7 cellular contexts compared by ENCODE assay signal in the genomic region with DNA sequence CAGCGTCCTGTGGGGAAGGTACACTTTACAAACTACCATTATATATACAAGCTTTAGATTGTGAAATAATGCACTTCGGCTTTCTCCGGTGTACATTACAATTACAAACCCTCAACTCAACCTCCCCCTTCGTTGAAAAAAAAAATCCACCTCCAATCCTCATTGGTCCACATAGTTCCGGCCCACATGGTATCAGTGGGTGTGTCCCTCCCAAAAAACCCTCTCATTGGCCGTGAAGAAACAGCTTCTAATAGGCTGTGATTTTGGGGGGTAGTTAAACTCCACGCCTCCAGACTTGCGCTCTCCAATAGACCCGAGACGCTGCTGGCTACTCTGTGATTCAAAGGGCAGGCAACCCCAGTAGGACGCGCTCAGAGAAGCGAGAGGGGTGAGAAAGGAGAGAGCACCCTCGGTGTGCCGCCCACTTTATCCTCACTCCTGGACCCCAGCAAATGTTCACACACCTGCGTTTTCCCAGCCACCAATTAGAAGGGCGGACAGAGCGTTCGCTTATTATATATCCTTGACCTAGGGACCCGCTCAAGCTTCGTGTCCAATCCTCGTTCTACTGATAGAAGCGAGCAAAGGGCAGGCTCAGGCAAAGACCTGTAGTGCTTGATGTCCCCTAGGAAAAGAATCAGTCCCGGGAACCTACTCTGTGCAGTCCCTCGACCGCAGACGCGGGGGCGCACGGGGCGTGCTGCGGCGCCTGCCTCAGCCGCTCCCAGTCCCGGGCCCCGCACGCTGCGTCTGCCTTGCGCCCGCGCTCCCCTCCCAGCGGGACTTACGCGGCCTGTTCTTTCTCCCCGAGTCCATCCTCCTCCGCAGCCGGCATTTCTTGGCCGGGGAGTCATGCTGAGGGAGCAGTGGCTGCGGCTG.
DNase-seq lines count a peak whose midpoint lies in the region; ATAC-seq and TF ChIP-seq lines count a peak whose summit lies in the region.

No MANE protein-coding gene starts in this region.

- ATAC-seq in GM18502 (IDR thresholded peaks at IDR 0.05; ENCODE audit: poor library complexity, unreplicated experiment) (peak; percentile 89), HG02885 (IDR thresholded peaks at IDR 0.05; ENCODE audit: poor library complexity, unreplicated experiment) (peak; percentile 85)

- peak; percentile 92 for DNase-seq in NCI-H1694 (lab: John Stamatoyannopoulos, UW)
- DNase-seq in T-helper 2 cell = peak; percentile 19 to 97 (median 55)
- peak; percentile 96 for DNase-seq in astrocyte of the spinal cord (ENCODE audit: low read depth, low spot score)
- DNase-seq in hypothalamus (lab: John Stamatoyannopoulos, UW) = peak; percentile 13 to 93 (median 68)
- DNase-seq in retinal pigment epithelial cell (ENCODE audit: low read depth) = peak; percentile 92

- TF ChIP-seq CTCF in astrocyte of the spinal cord (IDR thresholded peaks at IDR 0.05; ENCODE audit: low read depth, low read length) (no peak), retinal pigment epithelial cell (conservative IDR thresholded peaks at IDR 0.05; ENCODE audit: low read depth, low read length) (no peak)

- in situ Hi-C loops in astrocyte of the spinal cord (cut with HindIII; ENCODE audit: low sequenced_read_pairs) = no loop called here

- peak overlapping the region; percentile 70 for H3K4me3 ChIP-seq in astrocyte of the spinal cord (ENCODE audit: low read depth, low read length)
- H3K4me3 ChIP-seq in retinal pigment epithelial cell (ENCODE audit: low read length) = peak overlapping the region; percentile 66

Comparison
In these comparisons a context has a peak if more than half of its experiments do, and no peak if none do; other contexts are left out.
1. Peak in every context shown above with its lines: DNase-seq, ATAC-seq and H3K4me3 ChIP-seq.